In genomic region chr13:112250788-112251445, GRCh38 we compare ENCODE assay signal across 20 cellular contexts.
A peak's percentile ranks its signal among the peaks of the same experiment; 100 is the strongest.
DNase-seq lines count a peak whose midpoint lies in the region; FAIRE-seq and TF ChIP-seq lines count a peak whose summit lies in the region.
"Had no signal": no experiment of that assay in that cellular context is flagged by ENCODE, and none has a peak within 500 bp of the region (broad histone marks: within the 10 kb centered on the region; RNA-seq: fewer than 3 reads in every experiment).

No MANE protein-coding gene starts in this region.

- H3K9me3 Mint-ChIP-seq in T-helper 2 cell treated with Interferon-gamma antibody and Interleukin-4, amounts not matched to agents 5 μg/mL and 100 μg/mL, for 36 hours, result no peaks in the 10 kb centered on the region

- no peak overlapping the region for H3K4me3 Mint-ChIP-seq in T-helper 2 cell treated with Interferon-gamma antibody and Interleukin-4, amounts not matched to agents 5 μg/mL and 100 μg/mL, for 36 hours
- H3K4me3 Mint-ChIP-seq: B cell had no signal

- no peaks in the 10 kb centered on the region for H3K9me3 ChIP-seq in testis
- H3K9me3 ChIP-seq: MG63 had no signal

- H3K4me1 Mint-ChIP-seq in T-helper 2 cell treated with Interferon-gamma antibody and Interleukin-4, amounts not matched to agents 5 μg/mL and 100 μg/mL, for 36 hours (ENCODE audit: low read depth), result no peaks in the 10 kb centered on the region
- H3K4me1 Mint-ChIP-seq: B cell had no signal

- H3K4me1 ChIP-seq in testis, result no peaks in the 10 kb centered on the region
- H3K4me1 ChIP-seq: SJSA1 had no signal

- H3K27ac Mint-ChIP-seq in T-helper 2 cell treated with Interferon-gamma antibody and Interleukin-4, amounts not matched to agents 5 μg/mL and 100 μg/mL, for 36 hours, result no peak overlapping the region
- H3K27ac Mint-ChIP-seq: B cell had no signal

- H3K27me3 Mint-ChIP-seq in T-helper 2 cell treated with Interferon-gamma antibody and Interleukin-4, amounts not matched to agents 5 μg/mL and 100 μg/mL, for 36 hours (ENCODE audit: low read depth), result no peaks in the 10 kb centered on the region

- 80% methylated on average over 16 to 22 of the region's 22 CpGs for WGBS in testis, 2 donors

- no peak for TF ChIP-seq POLR2A in testis (IDR thresholded peaks at IDR 0.05)

- H3K36me3 Mint-ChIP-seq in T-helper 2 cell treated with Interferon-gamma antibody and Interleukin-4, amounts not matched to agents 5 μg/mL and 100 μg/mL, for 36 hours (ENCODE audit: low read depth), result no peaks in the 10 kb centered on the region

- intact Hi-C loops in testis (cut with DNase I; ENCODE audit: low total_unique reads), result no loop called here

- peak; percentile 28 for DNase-seq in H7
- peak; percentile 35 for DNase-seq in ecto neural progenitor cell (ENCODE audit: low spot score)
- DNase-seq in mesenteric fat pad (ENCODE audit: low spot score), result peak; percentile 60
- peak; percentile 1 for DNase-seq in testis
- no peak for DNase-seq in H4 (ENCODE audit: low spot score)
- no peak for DNase-seq in RCC 7860 (ENCODE audit: low spot score)
- no peak for DNase-seq in T-helper 2 cell treated with Interferon-gamma antibody and Interleukin-4, amounts not matched to agents 5 μg/mL and 100 μg/mL, for 36 hours (ENCODE audit: low spot score)
- DNase-seq: DMS79, MG63, NCI-H187, NCI-H446, NCI-H526, OCI-M1 had no signal

- FAIRE-seq in RCC 7860 (lab: Jason Lieb, UNC), result no peak
- FAIRE-seq: A204.1, H54, HepG2, K562 had no signal

- TF ChIP-seq CTCF in testis (IDR thresholded peaks at IDR 0.05), result no peak

- H3K27me3 ChIP-seq in H7 (ENCODE audit: control insufficient read depth, insufficient read depth, low read length) (no peaks in the 10 kb centered on the region), testis (no peaks in the 10 kb centered on the region)
- H3K27me3 ChIP-seq: MG63 had no signal

- H3K4me3 ChIP-seq in H7 (ENCODE audit: insufficient read depth, low read depth, low read length), result no peak overlapping the region
- H3K4me3 ChIP-seq in testis, result no peak overlapping the region
- H3K4me3 ChIP-seq: K562, MG63, SJSA1 had no signal

- H3K36me3 ChIP-seq in H7 (replicated peaks; ENCODE audit: control insufficient read depth, insufficient read depth, low read length) (no peaks in the 10 kb centered on the region), testis (ENCODE audit: low read depth, missing control alignments) (no peaks in the 10 kb centered on the region)
- H3K36me3 ChIP-seq: MG63, SJSA1 had no signal

- H3K27ac ChIP-seq in testis, result no peak overlapping the region
- H3K27ac ChIP-seq: HL-60, SJSA1 had no signal

Comparison
In these comparisons a context has a peak if more than half of its experiments do, and no peak if none do; other contexts are left out.
1. DNase-seq: peak in H7 (single experiment), ecto neural progenitor cell (single experiment), mesenteric fat pad (single experiment) and testis (single experiment); none in H4 (single experiment), RCC 7860 (single experiment) and T-helper 2 cell treated with Interferon-gamma antibody and Interleukin-4, amounts not matched to agents 5 μg/mL and 100 μg/mL, for 36 hours (single experiment).